ENCODE assay signal across 8 cellular contexts in the genomic region with DNA sequence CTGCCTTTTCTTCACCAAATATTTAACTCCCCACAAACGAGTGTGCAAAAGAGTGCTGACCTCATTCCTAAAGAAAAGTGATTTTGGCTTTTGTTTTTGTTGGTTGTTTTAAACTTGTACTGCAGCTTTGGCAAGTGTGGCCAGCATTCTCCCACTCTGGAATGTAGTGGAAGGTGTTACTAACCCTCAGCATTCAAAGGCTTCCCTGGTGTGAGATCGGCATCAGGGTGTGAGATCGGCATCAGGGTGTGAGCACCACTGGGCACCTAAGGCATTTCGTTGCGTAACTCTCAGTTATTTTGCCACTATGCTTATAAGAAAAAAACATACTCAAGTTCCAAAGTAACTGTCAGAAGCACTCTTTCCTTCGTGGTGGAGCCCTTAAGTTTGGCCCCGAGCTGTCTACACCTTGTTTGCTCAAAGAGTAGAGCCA. TPM values are rescaled to one million over a fixed set of nuclear protein-coding genes. Genes with fewer than 3 reads are reported as not detected.
DNase-seq lines count a peak whose midpoint lies in the region; ATAC-seq and TF ChIP-seq lines count a peak whose summit lies in the region.

No MANE protein-coding gene starts in this region.

- DNase-seq in T-helper 1 cell (no peak), adrenal gland (peak in 3 of 7 donors; percentile 23 to 41 (median 27)), iris pigment epithelial cell (ENCODE audit: low read depth) (peak; percentile 65)

- TF ChIP-seq CTCF in adrenal gland (IDR thresholded peaks at IDR 0.05), result no peak

- H3K27me3 ChIP-seq in adrenal gland (no peaks in the 10 kb centered on the region), stomach smooth muscle (ENCODE audit: control insufficient read depth in 1 of 2, insufficient read depth in 2 of 2, low read length in 2 of 2) (no peaks in the 10 kb centered on the region)

- H3K4me3 ChIP-seq in adrenal gland, result peak overlapping the region in 3 of 4 donors; percentile 70 to 75 (median 72)
- H3K4me3 ChIP-seq in stomach smooth muscle (ENCODE audit: low read length in 2 of 2), result peak overlapping the region; percentile 80 to 91

- no peaks in the 10 kb centered on the region for H3K9me3 ChIP-seq in adrenal gland (replicated peaks in 1 of 3)
- no peaks in the 10 kb centered on the region for H3K9me3 ChIP-seq in stomach smooth muscle (ENCODE audit: control insufficient read depth in 2 of 2, low read length in 2 of 2)

- H3K4me1 ChIP-seq in adrenal gland (replicated peaks in 1 of 2), result peaks cover 7 to 24% of the 10 kb centered on the region in 2 donors
- H3K4me1 ChIP-seq in stomach smooth muscle (ENCODE audit: control insufficient read depth, insufficient read depth, low read length), result peaks cover 15% of the 10 kb centered on the region

- intact Hi-C loops in adrenal gland (cut with DNase I), result loop anchor here (10.0 kb wide), 1 partner anchor 89 kb away; the partner anchor contains the start of genes DCAF17 (in 2 of the 2) and METTL8 (in 2 of the 2)

- ATAC-seq in HG03108 (IDR thresholded peaks at IDR 0.05; ENCODE audit: unreplicated experiment) (no peak), HG02884 (IDR thresholded peaks at IDR 0.05; ENCODE audit: unreplicated experiment) (no peak), HG02840 (IDR thresholded peaks at IDR 0.05; ENCODE audit: low FRiP score, unreplicated experiment) (no peak)

- H3K36me3 ChIP-seq in adrenal gland (replicated peaks in 1 of 2) (no peaks in the 10 kb centered on the region), stomach smooth muscle (ENCODE audit: control insufficient read depth in 2 of 2, insufficient read depth in 2 of 2, low read length in 2 of 2) (no peaks in the 10 kb centered on the region)

- H3K4me3 Mint-ChIP-seq in T-helper 1 cell treated with Interleukin-12 subunit alpha and Interleukin-12 subunit beta and Interleukin-4 antibody, amounts not matched to agents 30 μg/mL and 1 μg/mL, for 36 hours, result peak overlapping the region; percentile 26

- H3K4me1 Mint-ChIP-seq in T-helper 1 cell treated with Interleukin-12 subunit alpha and Interleukin-12 subunit beta and Interleukin-4 antibody, amounts not matched to agents 30 μg/mL and 1 μg/mL, for 36 hours (ENCODE audit: low read depth), result peaks cover 7% of the 10 kb centered on the region

- H3K27ac Mint-ChIP-seq in T-helper 1 cell treated with Interleukin-12 subunit alpha and Interleukin-12 subunit beta and Interleukin-4 antibody, amounts not matched to agents 30 μg/mL and 1 μg/mL, for 36 hours, result no peak overlapping the region

- H3K9me3 Mint-ChIP-seq in T-helper 1 cell treated with Interleukin-12 subunit alpha and Interleukin-12 subunit beta and Interleukin-4 antibody, amounts not matched to agents 30 μg/mL and 1 μg/mL, for 36 hours, result no peaks in the 10 kb centered on the region

- H3K36me3 Mint-ChIP-seq in T-helper 1 cell treated with Interleukin-12 subunit alpha and Interleukin-12 subunit beta and Interleukin-4 antibody, amounts not matched to agents 30 μg/mL and 1 μg/mL, for 36 hours (ENCODE audit: low read depth), result no peaks in the 10 kb centered on the region

- peaks cover 70% of the 10 kb centered on the region for H3K27me3 Mint-ChIP-seq in T-helper 1 cell treated with Interleukin-12 subunit alpha and Interleukin-12 subunit beta and Interleukin-4 antibody, amounts not matched to agents 30 μg/mL and 1 μg/mL, for 36 hours (ENCODE audit: low read depth)

- 11 to 23% (median 19%) methylated on average over 6 to 7 of the region's 7 CpGs for WGBS in adrenal gland, 4 donors

- no peak for TF ChIP-seq POLR2A in adrenal gland (IDR thresholded peaks at IDR 0.05)

- peak overlapping the region; percentile 81 to 86 for H3K9ac ChIP-seq in stomach smooth muscle (ENCODE audit: low read length in 2 of 2)

- peak overlapping the region; percentile 71 to 95 (median 87) for H3K27ac ChIP-seq in adrenal gland
- H3K27ac ChIP-seq in stomach smooth muscle (ENCODE audit: low read length), result peak overlapping the region; percentile 88

RNA-seq across cellular contexts. Expression of gene CYBRD1, which starts 1.7 kb away (rescaled TPM):
- 100 to 1,000 TPM in 7 of 8 donors, 10 to 100 TPM in 1; 52.7 to 346 (median 234) TPM for total RNA-seq in adrenal gland
- polyA plus RNA-seq in adrenal gland, result 10 to 100 TPM; 45.6 to 67.9 (median 62.3) TPM
